ENCODE assay signal across 1 cellular context in the genomic region with DNA sequence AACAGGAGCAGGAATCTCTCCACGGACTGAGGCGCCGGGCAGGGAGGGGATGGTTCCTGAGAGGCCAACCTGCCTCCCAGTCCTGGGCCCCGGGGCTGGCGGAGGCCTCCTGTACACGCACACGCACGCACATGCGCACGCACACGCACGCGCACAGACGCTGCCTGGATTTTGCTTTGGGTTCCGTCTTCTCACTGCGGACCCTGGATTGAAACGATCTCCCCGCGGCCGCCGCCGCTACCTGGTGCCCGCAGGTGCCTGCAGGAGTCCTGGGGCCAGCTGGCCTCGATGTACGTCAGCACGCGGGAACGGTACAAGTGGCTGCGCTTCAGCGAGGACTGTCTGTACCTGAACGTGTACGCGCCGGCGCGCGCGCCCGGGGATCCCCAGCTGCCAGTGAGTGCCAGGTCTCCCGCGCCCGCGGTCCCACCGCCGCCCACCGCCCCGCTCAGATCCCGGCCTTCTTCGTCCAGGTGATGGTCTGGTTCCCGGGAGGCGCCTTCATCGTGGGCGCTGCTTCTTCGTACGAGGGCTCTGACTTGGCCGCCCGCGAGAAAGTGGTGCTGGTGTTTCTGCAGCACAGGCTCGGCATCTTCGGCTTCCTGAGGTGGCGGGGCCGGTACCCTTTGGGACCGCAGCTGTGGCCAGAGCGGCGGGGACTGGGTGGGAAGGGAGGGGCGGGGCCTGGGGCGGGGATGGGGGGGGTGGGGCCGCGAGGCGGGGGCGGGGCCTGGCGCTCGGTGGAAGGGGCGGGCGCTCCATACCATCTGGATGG.
TF ChIP-seq lines count a peak whose summit lies in the region.

No MANE protein-coding gene starts in this region.

TF ChIP-seq in GM12878, 131 proteins besides CTCF, POLR2A, EP300 and RAD21:
- no peak for TF ChIP-seq NRF1 (conservative IDR thresholded peaks at IDR 0.05; ENCODE audit: low read depth, low read length)
- TF ChIP-seq CREM (IDR thresholded peaks at IDR 0.05; ENCODE audit: low read depth), result 0 out of 2 replicates have a peak, but pooled peaks have one; percentile 17
- TF ChIP-seq ZBED1 (IDR thresholded peaks at IDR 0.05; ENCODE audit: borderline replicate concordance), result no peak
- TF ChIP-seq, protein P1, sequence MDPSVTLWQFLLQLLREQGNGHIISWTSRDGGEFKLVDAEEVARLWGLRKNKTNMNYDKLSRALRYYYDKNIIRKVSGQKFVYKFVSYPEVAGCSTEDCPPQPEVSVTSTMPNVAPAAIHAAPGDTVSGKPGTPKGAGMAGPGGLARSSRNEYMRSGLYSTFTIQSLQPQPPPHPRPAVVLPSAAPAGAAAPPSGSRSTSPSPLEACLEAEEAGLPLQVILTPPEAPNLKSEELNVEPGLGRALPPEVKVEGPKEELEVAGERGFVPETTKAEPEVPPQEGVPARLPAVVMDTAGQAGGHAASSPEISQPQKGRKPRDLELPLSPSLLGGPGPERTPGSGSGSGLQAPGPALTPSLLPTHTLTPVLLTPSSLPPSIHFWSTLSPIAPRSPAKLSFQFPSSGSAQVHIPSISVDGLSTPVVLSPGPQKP (IDR thresholded peaks at IDR 0.05; ENCODE audit: low read depth, low read length), result no peak
- no peak for TF ChIP-seq LARP7 (IDR thresholded peaks at IDR 0.05)
- no peak for TF ChIP-seq ZNF24 (IDR thresholded peaks at IDR 0.05)
TF ChIP-seq in GM12878: peak in this region for 1.
